Comparison of ENCODE assay signal across 11 cellular contexts in the genomic region with DNA sequence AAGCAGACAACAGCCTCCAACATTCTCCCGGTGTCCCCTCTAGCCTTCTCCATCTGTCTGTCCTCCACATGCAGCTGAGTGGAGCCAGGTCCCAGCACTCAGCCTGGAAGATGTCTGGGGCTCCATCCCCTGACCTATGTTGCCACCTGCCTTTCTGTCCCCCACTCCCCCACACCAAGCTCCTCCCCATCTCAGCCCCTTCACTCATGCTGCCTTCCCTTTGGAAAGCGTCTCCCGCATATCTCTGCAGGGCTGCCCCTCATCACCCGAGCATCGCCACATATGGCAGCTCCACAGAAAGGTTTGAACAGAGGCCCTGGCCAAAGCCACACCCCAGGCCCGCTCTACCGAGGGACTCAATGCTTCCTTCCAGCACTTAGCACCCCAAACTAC. TPM values are rescaled to one million over a fixed set of nuclear protein-coding genes. Genes with fewer than 3 reads are reported as not detected.
DNase-seq lines count a peak whose midpoint lies in the region; ATAC-seq and TF ChIP-seq lines count a peak whose summit lies in the region.
"Had no signal": no experiment of that assay in that cellular context is flagged by ENCODE, and none has a peak within 500 bp of the region (broad histone marks: within the 10 kb centered on the region; RNA-seq: fewer than 3 reads in every experiment).

No MANE protein-coding gene starts in this region.

- H3K9me3 ChIP-seq in right atrium auricular region: no peaks in the 10 kb centered on the region
- no peaks in the 10 kb centered on the region for H3K9me3 ChIP-seq in osteoblast (ENCODE audit: low read depth, low read length)
- H3K9me3 ChIP-seq in uterus: no peaks in the 10 kb centered on the region
- H3K9me3 ChIP-seq: BLaER1, neutrophil had no signal

- TF ChIP-seq POLR2A in uterus (IDR thresholded peaks at IDR 0.05): no peak

- H2AFZ ChIP-seq in osteoblast (ENCODE audit: low read length): no peak overlapping the region

- ATAC-seq in left cardiac atrium (no peak), GM18861 (IDR thresholded peaks at IDR 0.05; ENCODE audit: unreplicated experiment) (no peak), HG03095 (IDR thresholded peaks at IDR 0.05; ENCODE audit: unreplicated experiment) (no peak)

- no peak for DNase-seq in right atrium auricular region (ENCODE audit: low spot score)
- no peak for DNase-seq in left cardiac atrium
- DNase-seq in coronary artery (ENCODE audit: low spot score): no peak
- no peak for DNase-seq in osteoblast (ENCODE audit: insufficient read length, low spot score, missing footprints)
- no peak for DNase-seq in uterus
- no peak for DNase-seq in activated gamma-delta T cell treated with Interleukin-2 at 50 U/mL for 16 hours
- DNase-seq: NCI-H2029 had no signal

- no peaks in the 10 kb centered on the region for H3K27me3 ChIP-seq in right atrium auricular region
- no peaks in the 10 kb centered on the region for H3K27me3 ChIP-seq in osteoblast (ENCODE audit: insufficient read depth, low read length)
- no peaks in the 10 kb centered on the region for H3K27me3 ChIP-seq in uterus
- H3K27me3 ChIP-seq: BLaER1, neutrophil had no signal

- H3K4me1 ChIP-seq in right atrium auricular region: peaks cover 0 to 62% of the 10 kb centered on the region in 2 donors
- peaks cover 61% of the 10 kb centered on the region for H3K4me1 ChIP-seq in osteoblast (ENCODE audit: insufficient read depth, low read length)
- peaks cover 6 to 25% of the 10 kb centered on the region in 2 donors for H3K4me1 ChIP-seq in uterus

- H3K27ac ChIP-seq in right atrium auricular region (peak overlapping the region; percentile 71 to 72), coronary artery (peak overlapping the region; percentile 73 to 92), osteoblast (ENCODE audit: low read depth, low read length) (peak overlapping the region; percentile 98), uterus (peak overlapping the region; percentile 82 to 87)
- H3K27ac ChIP-seq: BLaER1, neutrophil had no signal

- H3K79me2 ChIP-seq in osteoblast (ENCODE audit: insufficient read depth, low read length): peaks cover 25% of the 10 kb centered on the region

- no peak for TF ChIP-seq CTCF in right atrium auricular region (IDR thresholded peaks at IDR 0.05)
- TF ChIP-seq CTCF in coronary artery (IDR thresholded peaks at IDR 0.05): no peak
- no peak for TF ChIP-seq CTCF in osteoblast (IDR thresholded peaks at IDR 0.05; ENCODE audit: extremely low read depth, low read depth, low read length)
- no peak for TF ChIP-seq CTCF in uterus (IDR thresholded peaks at IDR 0.05)

- H4K20me1 ChIP-seq in osteoblast (ENCODE audit: insufficient read depth, low read length): no peaks in the 10 kb centered on the region
- H4K20me1 ChIP-seq: BLaER1 had no signal

- H3K36me3 ChIP-seq in right atrium auricular region: no peaks in the 10 kb centered on the region
- no peaks in the 10 kb centered on the region for H3K36me3 ChIP-seq in osteoblast (ENCODE audit: insufficient read depth, low read length)
- H3K36me3 ChIP-seq in uterus: no peaks in the 10 kb centered on the region
- H3K36me3 ChIP-seq: BLaER1 had no signal

- H3K4me2 ChIP-seq in osteoblast (ENCODE audit: insufficient read depth, low read length): no peak overlapping the region

- no peak overlapping the region for H3K4me3 ChIP-seq in right atrium auricular region
- no peak overlapping the region for H3K4me3 ChIP-seq in coronary artery
- no peak overlapping the region for H3K4me3 ChIP-seq in osteoblast (ENCODE audit: insufficient read depth, low read length)
- H3K4me3 ChIP-seq in uterus: no peak overlapping the region
- H3K4me3 ChIP-seq: BLaER1 had no signal

- intact Hi-C loops in left cardiac atrium (cut with DNase I): no loop called here
- intact Hi-C loops in uterus (cut with DNase I; ENCODE audit: low total_unique reads): loop anchor here (10.0 kb wide), 1 partner anchor 80 kb away; no protein-coding TSS in a partner anchor

RNA-seq across cellular contexts. Expression of gene NSMCE1, which starts 24.2 kb away (rescaled TPM):
- total RNA-seq in right atrium auricular region (10 to 100 TPM; 24.0 to 35.8 TPM), left cardiac atrium (10 to 100 TPM; 31.5 to 32.6 TPM), osteoblast (57.9 and 71.3 TPM in 2 replicates), uterus (10 to 100 TPM in 3 of 4 donors, 1 to 10 TPM in 1; 3.2 to 43.6 (median 35.6) TPM)

RNA-seq across cellular contexts. Expression of gene KDM8, which starts 41.0 kb away (rescaled TPM):
- total RNA-seq in right atrium auricular region: 1 to 10 TPM; 2.9 to 3.8 TPM
- total RNA-seq in left cardiac atrium: 1 to 10 TPM; 3.0 to 4.2 TPM
- total RNA-seq in osteoblast: 2.9 and 6.2 TPM in 2 replicates
- total RNA-seq in uterus: 10 to 100 TPM in 2 of 4 donors, 1 to 10 TPM in 1, not detected in 1; 4.1 to 31.0 (median 11.5) TPM
